Comparison of ENCODE assay signal across 9 cellular contexts in genomic region chr19:36972594-36972993, GRCh38. TPM values are rescaled to one million over a fixed set of nuclear protein-coding genes. Genes with fewer than 3 reads are reported as not detected.
DNase-seq lines count a peak whose midpoint lies in the region; ATAC-seq, FAIRE-seq and TF ChIP-seq lines count a peak whose summit lies in the region.
"Had no signal": no experiment of that assay in that cellular context is flagged by ENCODE, and none has a peak within 500 bp of the region (broad histone marks: within the 10 kb centered on the region; RNA-seq: fewer than 3 reads in every experiment).

No MANE protein-coding gene starts in this region.

- H3K36me3 Mint-ChIP-seq in activated naive CD4-positive, alpha-beta T cell treated with anti-CD3 and anti-CD28 coated beads, Interleukin-2, amount 10 ng/mL, durations not matched to agents 7 days and 5 days, result peaks cover 13% of the 10 kb centered on the region

- no peak for ATAC-seq in GM18870 (IDR thresholded peaks at IDR 0.05; ENCODE audit: unreplicated experiment)

- H3K4me3 Mint-ChIP-seq in activated naive CD4-positive, alpha-beta T cell treated with anti-CD3 and anti-CD28 coated beads, Interleukin-2, amount 10 ng/mL, durations not matched to agents 7 days and 5 days, result peak overlapping the region; percentile 79

- 17 to 30% methylated on average over 13 to 14 of the region's 26 CpGs for WGBS in lower leg skin, 2 donors
- WGBS in transverse colon (ENCODE audit: low coverage in 1 of 2), 2 donors, result 69% methylated on average over 26 of the region's 26 CpGs; no CpG with 5 or more reads in 1 of the 2 donors

- H3K36me3 ChIP-seq in bronchial epithelial cell (ENCODE audit: control insufficient read depth, insufficient read depth, low read length) (no peaks in the 10 kb centered on the region), transverse colon (no peaks in the 10 kb centered on the region)

- no peak for DNase-seq in activated naive CD4-positive, alpha-beta T cell treated with anti-CD3 and anti-CD28 coated beads, Interleukin-2, amount 10 ng/mL, durations not matched to agents 7 days and 5 days
- no peak for DNase-seq in activated naive CD4-positive, alpha-beta T cell treated with Interleukin-2 at 50 U/mL for 16 hours
- DNase-seq in bronchial epithelial cell (ENCODE audit: low read depth), result no peak
- DNase-seq in lower leg skin (ENCODE audit: low spot score in 2 of 2), result no peak
- no peak for DNase-seq in transverse colon
- no peak for DNase-seq in GDM1 (lab: John Stamatoyannopoulos, UW)
- DNase-seq in AG20443 (ENCODE audit: low spot score), result no peak

- peaks cover 0 to 3% of the 10 kb centered on the region in 2 donors for H3K9me3 ChIP-seq in transverse colon

- H3K27me3 Mint-ChIP-seq in activated naive CD4-positive, alpha-beta T cell treated with anti-CD3 and anti-CD28 coated beads, Interleukin-2, amount 10 ng/mL, durations not matched to agents 7 days and 5 days, result no peaks in the 10 kb centered on the region

- TF ChIP-seq EP300 in transverse colon (IDR thresholded peaks at IDR 0.05; ENCODE audit: low read depth), result no peak

- in situ Hi-C loops in transverse colon (cut with MboI; ENCODE audit: low pct_ligation_motif_present in 1 of 4, low pct_unique_long_range_greater_than_20kb in 1 of 4, low sequenced_read_pairs in 3 of 4), result no loop called here

- peak overlapping the region; percentile 64 for H3K4me3 ChIP-seq in bronchial epithelial cell (ENCODE audit: low read depth, low read length)
- peak overlapping the region; percentile 32 for H3K4me3 ChIP-seq in lower leg skin (ENCODE audit: low read depth, poor library complexity, severe bottlenecking)
- H3K4me3 ChIP-seq in transverse colon, result peak overlapping the region; percentile 47 to 66 (median 56)

- H3K4me1 ChIP-seq in transverse colon, result peaks cover 0 to 17% (median 12%) of the 10 kb centered on the region in 4 donors

- no peak for FAIRE-seq in bronchial epithelial cell (lab: Jason Lieb, UNC)
- FAIRE-seq: urothelium cell line had no signal

- TF ChIP-seq POLR2A in lower leg skin (IDR thresholded peaks at IDR 0.05) (no peak), transverse colon (IDR thresholded peaks at IDR 0.05) (no peak)

- peaks cover 14% of the 10 kb centered on the region for H3K4me1 Mint-ChIP-seq in activated naive CD4-positive, alpha-beta T cell treated with anti-CD3 and anti-CD28 coated beads, Interleukin-2, amount 10 ng/mL, durations not matched to agents 7 days and 5 days

- TF ChIP-seq CTCF in bronchial epithelial cell (IDR thresholded peaks at IDR 0.05; ENCODE audit: insufficient read depth, low read length, severe bottlenecking) (no peak), lower leg skin (IDR thresholded peaks at IDR 0.05) (no peak), transverse colon (IDR thresholded peaks at IDR 0.05) (no peak)

- CTCF ChIA-PET in activated naive CD4-positive, alpha-beta T cell treated with anti-CD3 and anti-CD28 coated beads, Interleukin-2, amount 10 ng/mL, durations not matched to agents 7 days and 5 days (lab: Charles Lee), result interaction anchor here (1.0 to 1.2 kb wide), 4 partner anchors 28 to 1283 kb away, joined by 3 to 4 read pairs (median 3); partner anchors contain the start of gene ZNF345

- peak overlapping the region; percentile 73 to 87 (median 84) for H3K27ac ChIP-seq in transverse colon

- H3K27ac Mint-ChIP-seq in activated naive CD4-positive, alpha-beta T cell treated with anti-CD3 and anti-CD28 coated beads, Interleukin-2, amount 10 ng/mL, durations not matched to agents 7 days and 5 days, result peak overlapping the region; percentile 90

- H3K9me3 Mint-ChIP-seq in activated naive CD4-positive, alpha-beta T cell treated with anti-CD3 and anti-CD28 coated beads, Interleukin-2, amount 10 ng/mL, durations not matched to agents 7 days and 5 days, result peaks cover 16% of the 10 kb centered on the region

- intact Hi-C loops in lower leg skin (cut with DNase I; ENCODE audit: low total_unique reads), result no loop called here
- intact Hi-C loops in transverse colon (cut with DNase I; ENCODE audit: low total_unique reads), result no loop called here

- H3K27me3 ChIP-seq in bronchial epithelial cell (ENCODE audit: control insufficient read depth, insufficient read depth, low read length) (no peaks in the 10 kb centered on the region), transverse colon (no peaks in the 10 kb centered on the region)

RNA-seq across cellular contexts. Expression of gene ZNF568, which starts 56.5 kb away (rescaled TPM):
- total RNA-seq in bronchial epithelial cell (9.5 and 10.8 TPM in 2 replicates), lower leg skin (10 to 100 TPM in 2 of 4 donors, 1 to 10 TPM in 2; 7.4 to 12.1 (median 9.4) TPM), transverse colon (100 to 1,000 TPM in 1 of 4 donors, 1 to 10 TPM in 2, not detected in 1; 3.0 to 102 (median 5.2) TPM)

RNA-seq across cellular contexts. Expression of gene ZNF829, which starts 56.5 kb away (rescaled TPM):
- total RNA-seq in bronchial epithelial cell (3.1 and 3.7 TPM in 2 replicates), lower leg skin (1 to 10 TPM; 3.0 to 3.8 (median 3.4) TPM), transverse colon (1 to 10 TPM in 3 of 4 donors, under 1 TPM in 1; 0.20 to 1.9 (median 1.7) TPM)
